Comparison of ENCODE assay signal across 7 cellular contexts in the genomic region with DNA sequence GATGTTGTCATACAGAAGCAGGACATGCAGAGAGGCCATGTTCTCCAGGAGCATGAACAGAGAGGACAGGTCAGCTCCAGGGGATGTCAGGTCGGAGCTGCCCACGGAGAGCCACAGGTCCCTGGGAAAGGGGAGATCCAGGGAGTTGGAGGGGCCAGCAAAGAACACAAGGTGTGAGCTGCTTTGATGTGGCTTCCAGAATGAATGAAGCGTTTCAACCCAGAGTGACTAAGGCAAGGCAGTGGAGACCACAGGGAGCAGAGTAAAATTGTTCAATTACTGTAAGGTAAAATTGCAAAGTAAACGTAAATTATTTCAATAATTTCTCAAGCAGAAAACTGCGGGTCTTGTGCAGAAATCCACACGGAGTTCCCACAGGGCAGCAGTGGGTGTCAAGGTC. TPM values are rescaled to one million over a fixed set of nuclear protein-coding genes. Genes with fewer than 3 reads are reported as not detected.
"Had no signal": no experiment of that assay in that cellular context is flagged by ENCODE, and none has a peak within 500 bp of the region (broad histone marks: within the 10 kb centered on the region; RNA-seq: fewer than 3 reads in every experiment).

No MANE protein-coding gene starts in this region.

- ATAC-seq: HepG2, K562 had no signal

- H3K9me3 Mint-ChIP-seq: IgD-negative memory B cell had no signal

- DNase-seq: IMR-90, KBM-7 had no signal

- H3K27ac Mint-ChIP-seq: IgD-negative memory B cell had no signal

RNA-seq across cellular contexts. Expression of a gene that starts 5.6 kb away (rescaled TPM):
- total RNA-seq: HepG2, HT-29, HT1080, IMR-90, K562 had no signal

RNA-seq across cellular contexts. Expression of a gene that starts 12.9 kb away (rescaled TPM):
- total RNA-seq: HepG2, HT-29, HT1080, IMR-90, K562 had no signal

RNA-seq across cellular contexts. Expression of a gene that starts 39.1 kb away (rescaled TPM):
- total RNA-seq: HepG2, HT-29, HT1080, IMR-90, K562 had no signal
